ENCODE assay signal across 8 cellular contexts in genomic region chrX:74343970-74344622, GRCh38. TPM values are rescaled to one million over a fixed set of nuclear protein-coding genes. Genes with fewer than 3 reads are reported as not detected.
DNase-seq lines count a peak whose midpoint lies in the region; TF ChIP-seq lines count a peak whose summit lies in the region.

No MANE protein-coding gene starts in this region.

- H3K36me3 ChIP-seq in Peyer's patch (no peaks in the 10 kb centered on the region), left ventricle myocardium inferior (no peaks in the 10 kb centered on the region)

- H3K4me1 ChIP-seq in Peyer's patch: no peaks in the 10 kb centered on the region
- no peaks in the 10 kb centered on the region for H3K4me1 ChIP-seq in left ventricle myocardium inferior

- DNase-seq in NCI-H2029 (lab: John Stamatoyannopoulos, UW): peak; percentile 27
- DNase-seq in NCI-H2029 treated with DMSO at 0.1 percent for 48 hours (lab: John Stamatoyannopoulos, UW): no peak
- DNase-seq in GOT3 (lab: John Stamatoyannopoulos, UW): peak; percentile 6
- peak; percentile 66 for DNase-seq in LNCaP clone FGC (ENCODE audit: low read depth)
- DNase-seq in Peyer's patch: peak in 2 of 3 donors; percentile 25 to 82
- peak; percentile 92 for DNase-seq in amniotic epithelial cell (ENCODE audit: low read depth)
- no peak for DNase-seq in left ventricle myocardium inferior
- DNase-seq in retinal pigment epithelial cell (ENCODE audit: low read depth): peak; percentile 25

- H3K27me3 ChIP-seq in Peyer's patch: no peaks in the 10 kb centered on the region
- no peaks in the 10 kb centered on the region for H3K27me3 ChIP-seq in left ventricle myocardium inferior (ENCODE audit: low read depth)

- H3K9me3 ChIP-seq in Peyer's patch: no peaks in the 10 kb centered on the region
- peaks cover under 1% of the 10 kb centered on the region for H3K9me3 ChIP-seq in left ventricle myocardium inferior (replicated peaks)

- no peak overlapping the region for H3K4me3 ChIP-seq in LNCaP clone FGC (ENCODE audit: low read depth, low read length)
- no peak overlapping the region for H3K4me3 ChIP-seq in Peyer's patch
- H3K4me3 ChIP-seq in left ventricle myocardium inferior: no peak overlapping the region
- no peak overlapping the region for H3K4me3 ChIP-seq in retinal pigment epithelial cell (ENCODE audit: low read length)

- intact Hi-C loops in left ventricle myocardium inferior (cut with micrococcal nuclease): loop anchor here (5.0 kb wide), 1 partner anchor 487 kb away; no protein-coding TSS in a partner anchor

- no peak for TF ChIP-seq POLR2A in Peyer's patch (IDR thresholded peaks at IDR 0.05)

- H3K27ac ChIP-seq in Peyer's patch (peak overlapping the region in 1 of 4 donors; percentile 32), left ventricle myocardium inferior (replicated peaks) (no peak overlapping the region)

- TF ChIP-seq CTCF in LNCaP clone FGC (IDR thresholded peaks at IDR 0.05; ENCODE audit: control insufficient read depth, extremely low read depth, insufficient read depth) (peak; percentile 50), Peyer's patch (IDR thresholded peaks at IDR 0.05) (peak; percentile 8 to 82 (median 56)), left ventricle myocardium inferior (IDR thresholded peaks at IDR 0.05; ENCODE audit: borderline replicate concordance) (peak; percentile 63), retinal pigment epithelial cell (conservative IDR thresholded peaks at IDR 0.05; ENCODE audit: low read depth, low read length) (peak; percentile 60)

RNA-seq across cellular contexts. Expression of gene ZCCHC13, which starts 40.1 kb away (rescaled TPM):
- total RNA-seq in Peyer's patch: not detected
- total RNA-seq in left ventricle myocardium inferior: not detected

Comparison
In these comparisons a context has a peak if more than half of its experiments do, and no peak if none do; other contexts are left out.
1. DNase-seq: peak in NCI-H2029 (single experiment), GOT3 (single experiment), LNCaP clone FGC (single experiment), Peyer's patch (2 of 3), amniotic epithelial cell (single experiment) and retinal pigment epithelial cell (single experiment); none in NCI-H2029 treated with DMSO at 0.1 percent for 48 hours (single experiment) and left ventricle myocardium inferior (single experiment).
2. Peak in every context shown above with its lines, with median percentiles within 50 percentile points of each other: CTCF ChIP-seq.